Comparison of ENCODE assay signal across 7 cellular contexts in genomic region chr2:16664052-16664731, GRCh38. TPM values are rescaled to one million over a fixed set of nuclear protein-coding genes. Genes with fewer than 3 reads are reported as not detected.
DNase-seq lines count a peak whose midpoint lies in the region; ATAC-seq, FAIRE-seq and TF ChIP-seq lines count a peak whose summit lies in the region.

No MANE protein-coding gene starts in this region.

- H3K36me3 Mint-ChIP-seq in stimulated activated memory B cell treated with anti-CD40 and anti-IgM and Interleukin-4, amounts not matched to agents 10 μg/mL and 1 μg/mL and 100 μg/mL, for 72 hours: peaks cover 5% of the 10 kb centered on the region

- peak overlapping the region; percentile 88 for H3K4me3 Mint-ChIP-seq in stimulated activated memory B cell treated with anti-CD40 and anti-IgM and Interleukin-4, amounts not matched to agents 10 μg/mL and 1 μg/mL and 100 μg/mL, for 72 hours

- peak; percentile 76 to 80 for DNase-seq in NCI-H446 (lab: John Stamatoyannopoulos, UW)
- DNase-seq in caudate nucleus (lab: John Stamatoyannopoulos, UW): peak in 50 of 61 donors; percentile 26 to 94 (median 66)
- peak; percentile 44 to 56 for DNase-seq in left colon
- DNase-seq in iPS-NIHi7 (ENCODE audit: extremely low spot score): no peak
- DNase-seq in D721Med (ENCODE audit: insufficient read length, low spot score): no peak

- no peak for TF ChIP-seq CTCF in D721Med (IDR thresholded peaks at IDR 0.05; ENCODE audit: insufficient read depth, missing control alignments)

- no peak for FAIRE-seq in D721Med (lab: Jason Lieb, UNC)

- H3K27ac Mint-ChIP-seq in stimulated activated memory B cell treated with anti-CD40 and anti-IgM and Interleukin-4, amounts not matched to agents 10 μg/mL and 1 μg/mL and 100 μg/mL, for 72 hours: peak overlapping the region; percentile 76

- peak; percentile 41 for ATAC-seq in GM18519 (IDR thresholded peaks at IDR 0.05; ENCODE audit: low FRiP score, unreplicated experiment)
- peak; percentile 52 for ATAC-seq in left colon
- peak; percentile 76 for ATAC-seq in stimulated activated memory B cell treated with anti-CD40 and anti-IgM and Interleukin-4, amounts not matched to agents 10 μg/mL and 1 μg/mL and 100 μg/mL, for 72 hours

- no peaks in the 10 kb centered on the region for H3K27me3 Mint-ChIP-seq in stimulated activated memory B cell treated with anti-CD40 and anti-IgM and Interleukin-4, amounts not matched to agents 10 μg/mL and 1 μg/mL and 100 μg/mL, for 72 hours

- peak overlapping the region; percentile 91 for H3K27ac ChIP-seq in caudate nucleus (ENCODE audit: low read depth, low read length)

- intact Hi-C loops in left colon (cut with DNase I, micrococcal nuclease): no loop called here

- H3K4me1 Mint-ChIP-seq in stimulated activated memory B cell treated with anti-CD40 and anti-IgM and Interleukin-4, amounts not matched to agents 10 μg/mL and 1 μg/mL and 100 μg/mL, for 72 hours: peaks cover 74% of the 10 kb centered on the region

- no peaks in the 10 kb centered on the region for H3K9me3 Mint-ChIP-seq in stimulated activated memory B cell treated with anti-CD40 and anti-IgM and Interleukin-4, amounts not matched to agents 10 μg/mL and 1 μg/mL and 100 μg/mL, for 72 hours

RNA-seq across cellular contexts. Expression of gene CYRIA, which starts 1.4 kb away (rescaled TPM):
- total RNA-seq in left colon: 1 to 10 TPM; 2.4 to 6.4 TPM

Comparison
In these comparisons a context has a peak if more than half of its experiments do, and no peak if none do; other contexts are left out.
1. DNase-seq: peak in NCI-H446 (2 of 2), caudate nucleus (50 of 61) and left colon (2 of 2); none in iPS-NIHi7 (single experiment) and D721Med (single experiment).
2. Peak in every context shown above with its lines, with median percentiles within 50 percentile points of each other: ATAC-seq.